In genomic region chr3:141266797-141267555, GRCh38 we compare ENCODE assay signal across 8 cellular contexts. TPM values are rescaled to one million over a fixed set of nuclear protein-coding genes. Genes with fewer than 3 reads are reported as not detected.
DNase-seq lines count a peak whose midpoint lies in the region; ATAC-seq and TF ChIP-seq lines count a peak whose summit lies in the region.

No MANE protein-coding gene starts in this region.

- intact Hi-C loops in esophagus squamous epithelium (cut with DNase I) = no loop called here

- H3K27ac ChIP-seq in DND-41 (ENCODE audit: low read length) (peak overlapping the region; percentile 98), esophagus squamous epithelium (peak overlapping the region in 1 of 4 donors; percentile 36)

- peak overlapping the region; percentile 65 for H3K4me2 ChIP-seq in DND-41 (ENCODE audit: insufficient read depth, low read length)

- peak; percentile 73 for DNase-seq in DND-41
- no peak for DNase-seq in esophagus squamous epithelium (lab: John Stamatoyannopoulos, UW)
- DNase-seq in AML-193 (lab: John Stamatoyannopoulos, UW) = no peak
- no peak for DNase-seq in amniotic stem cell (lab: John Stamatoyannopoulos, UW)

- TF ChIP-seq POLR2A in esophagus squamous epithelium (IDR thresholded peaks at IDR 0.05) = no peak

- H3K79me2 ChIP-seq in DND-41 (ENCODE audit: insufficient read depth, low read length) = peaks cover 93% of the 10 kb centered on the region

- H3K9me3 ChIP-seq in DND-41 (ENCODE audit: insufficient read depth, low read length, severe bottlenecking) (no peaks in the 10 kb centered on the region), esophagus squamous epithelium (no peaks in the 10 kb centered on the region)

- H3K27me3 ChIP-seq in DND-41 (ENCODE audit: insufficient read depth, low read length, poor library complexity) (no peaks in the 10 kb centered on the region), esophagus squamous epithelium (no peaks in the 10 kb centered on the region)

- H4K20me1 ChIP-seq in DND-41 (ENCODE audit: insufficient read depth, low read length) = peaks cover 3% of the 10 kb centered on the region; the same call in 1 of the 2 replicates

- H2AFZ ChIP-seq in DND-41 (ENCODE audit: low read depth, low read length) = peak overlapping the region; percentile 53

- H3K4me1 ChIP-seq in DND-41 (ENCODE audit: insufficient read depth, low read length) (peaks cover 99% of the 10 kb centered on the region), esophagus squamous epithelium (no peaks in the 10 kb centered on the region)

- ATAC-seq in DND-41 (ENCODE audit: insufficient read depth, low read depth) (peak; percentile 88), GM21390 (IDR thresholded peaks at IDR 0.05; ENCODE audit: unreplicated experiment) (peak; percentile 73), GM19397 (IDR thresholded peaks at IDR 0.05; ENCODE audit: unreplicated experiment) (no peak), GM18517 (IDR thresholded peaks at IDR 0.05; ENCODE audit: unreplicated experiment) (no peak)
- ATAC-seq in activated CD4-positive, CD25-positive, alpha-beta regulatory T cell treated with anti-CD3 and anti-CD28 coated beads, Interleukin-2, amount 50 U/mL, for 24 hours = peak; percentile 73 to 76

- WGBS in esophagus squamous epithelium, 2 donors = 46 to 67% methylated on average over 11 to 13 of the region's 13 CpGs

- H3K9ac ChIP-seq in DND-41 (ENCODE audit: low read depth, low read length) = peak overlapping the region; percentile 57

- H3K4me3 ChIP-seq in DND-41 (ENCODE audit: low read depth in 1 of 2, low read length in 2 of 2) (peak overlapping the region in 1 of 2 experiments; percentile 48; a peak in 2 of 4 replicates), esophagus squamous epithelium (peak overlapping the region in 3 of 4 donors; percentile 17 to 42 (median 29))

- peaks cover 84% of the 10 kb centered on the region for H3K36me3 ChIP-seq in DND-41 (ENCODE audit: insufficient read depth, low read length)
- no peaks in the 10 kb centered on the region for H3K36me3 ChIP-seq in esophagus squamous epithelium

- TF ChIP-seq CTCF in DND-41 (IDR thresholded peaks at IDR 0.05; ENCODE audit: borderline replicate concordance, extremely low read depth, low read length, poor library complexity, severe bottlenecking) (no peak), esophagus squamous epithelium (IDR thresholded peaks at IDR 0.05) (no peak)

RNA-seq across cellular contexts. Expression of gene PXYLP1, which starts 35.4 kb away (rescaled TPM):
- total RNA-seq in esophagus squamous epithelium = 1 to 10 TPM; 2.9 to 7.8 (median 4.1) TPM

Comparison
In these comparisons a context has a peak if more than half of its experiments do, and no peak if none do; other contexts are left out.
1. ATAC-seq: peak in DND-41 (single experiment), GM21390 (single experiment) and activated CD4-positive, CD25-positive, alpha-beta regulatory T cell treated with anti-CD3 and anti-CD28 coated beads, Interleukin-2, amount 50 U/mL, for 24 hours (2 of 2); none in GM19397 (single experiment) and GM18517 (single experiment).